9 cellular contexts compared by ENCODE assay signal in genomic region chr19:18109363-18109730, GRCh38. TPM values are rescaled to one million over a fixed set of nuclear protein-coding genes. Genes with fewer than 3 reads are reported as not detected.
DNase-seq lines count a peak whose midpoint lies in the region; ATAC-seq, FAIRE-seq and TF ChIP-seq lines count a peak whose summit lies in the region.
"Had no signal": no experiment of that assay in that cellular context is flagged by ENCODE, and none has a peak within 500 bp of the region (broad histone marks: within the 10 kb centered on the region; RNA-seq: fewer than 3 reads in every experiment).

No MANE protein-coding gene starts in this region.

- POLR2A ChIA-PET in HepG2 (lab: Yijun Ruan, JAX) = interaction anchor here (0.5 to 2.7 kb wide), 21 partner anchors 8 to 219 kb away, joined by 3 to 18 read pairs (median 5); partner anchors contain the start of genes IFI30, IL12RB1, IQCN and JUND

- 23 to 27% methylated on average over 4 to 12 of the region's 12 CpGs for WGBS in body of pancreas, 2 donors
- 0% methylated on average over 3 of the region's 12 CpGs for WGBS in HepG2 (ENCODE audit: low lambda C conversion rate)
- 71% methylated on average over 12 of the region's 12 CpGs for WGBS in thymus

- TF ChIP-seq EP300 in HepG2 (IDR thresholded peaks at IDR 0.05; ENCODE audit: low read depth in 2 of 2, low read length in 2 of 2) (no peak), HepG2 (CRISPR knock-in tag; IDR thresholded peaks at IDR 0.05; ENCODE audit: borderline replicate concordance) (0 out of 2 replicates have a peak, but pooled peaks have one; percentile 16)

- H2AFZ ChIP-seq in HepG2 (ENCODE audit: low read length) = no peak overlapping the region

- H3K27ac Mint-ChIP-seq in T-helper 2 cell treated with Interferon-gamma antibody and Interleukin-4, amounts not matched to agents 5 μg/mL and 100 μg/mL, for 36 hours = no peak overlapping the region

- intact Hi-C loops in body of pancreas (cut with DNase I) (no loop called here), HepG2 (cut with micrococcal nuclease; ENCODE audit: unreplicated experiment) (no loop called here)

- TF ChIP-seq CTCF in body of pancreas (IDR thresholded peaks at IDR 0.05) = no peak
- no peak for TF ChIP-seq CTCF in HepG2 (CRISPR knock-in tag; IDR thresholded peaks at IDR 0.05)

- H3K27me3 ChIP-seq in body of pancreas (no peaks in the 10 kb centered on the region), HepG2 (ENCODE audit: control insufficient read depth in 1 of 2, insufficient read depth in 2 of 2, low read length in 2 of 2) (no peaks in the 10 kb centered on the region), thymus (ENCODE audit: control insufficient read depth, insufficient read depth) (peaks cover 3% of the 10 kb centered on the region)

- H3K36me3 Mint-ChIP-seq in T-helper 2 cell treated with Interferon-gamma antibody and Interleukin-4, amounts not matched to agents 5 μg/mL and 100 μg/mL, for 36 hours (ENCODE audit: low read depth) = peaks cover 4% of the 10 kb centered on the region

- H3K4me1 ChIP-seq in body of pancreas (peaks cover 57% of the 10 kb centered on the region), HepG2 (ENCODE audit: insufficient read depth, low read length) (peaks cover 46% of the 10 kb centered on the region), thymus (ENCODE audit: control insufficient read depth, insufficient read depth, low read length) (peaks cover 12% of the 10 kb centered on the region)

- TF ChIP-seq POLR2A in body of pancreas (IDR thresholded peaks at IDR 0.05) (no peak), HepG2 (IDR thresholded peaks at IDR 0.05; ENCODE audit: insufficient read depth in 1 of 2, low read depth in 2 of 2, low read length in 2 of 2) (no peak; a peak in 1 of 4 replicates), GM12891 (IDR thresholded peaks at IDR 0.05; ENCODE audit: low read depth, low read length) (no peak)

- H3K4me3 ChIP-seq in body of pancreas = peak overlapping the region; percentile 44 to 77
- H3K4me3 ChIP-seq in HepG2 (replicated peaks in 1 of 3; ENCODE audit: insufficient read depth in 1 of 3, low read depth in 2 of 3, low read length in 3 of 3) = peak overlapping the region; percentile 78 to 92 (median 88)
- H3K4me3 ChIP-seq in thymus (ENCODE audit: low read length) = peak overlapping the region; percentile 69

- H3K4me1 Mint-ChIP-seq in T-helper 2 cell treated with Interferon-gamma antibody and Interleukin-4, amounts not matched to agents 5 μg/mL and 100 μg/mL, for 36 hours (ENCODE audit: low read depth) = peaks cover 16% of the 10 kb centered on the region

- H3K27ac ChIP-seq in body of pancreas (peak overlapping the region; percentile 78 to 97 (median 91)), HepG2 (ENCODE audit: extremely low read length, insufficient read depth, low read length) (peak overlapping the region; percentile 94), thymus (ENCODE audit: low read depth) (peak overlapping the region; percentile 9)

- peaks cover 4% of the 10 kb centered on the region for H3K27me3 Mint-ChIP-seq in T-helper 2 cell treated with Interferon-gamma antibody and Interleukin-4, amounts not matched to agents 5 μg/mL and 100 μg/mL, for 36 hours (ENCODE audit: low read depth)

- CTCF ChIA-PET in HepG2 (lab: Yijun Ruan, JAX; ENCODE audit: low intra/inter-chr PET ratio, low total read pairs) = no interaction called here

- H3K4me2 ChIP-seq in HepG2 (ENCODE audit: low read depth, low read length) = peak overlapping the region; percentile 93

- ATAC-seq in body of pancreas = no peak
- peak; percentile 78 for ATAC-seq in HepG2
- no peak for ATAC-seq in GM18517 (IDR thresholded peaks at IDR 0.05; ENCODE audit: unreplicated experiment)
- ATAC-seq in HG03045 (IDR thresholded peaks at IDR 0.05; ENCODE audit: unreplicated experiment) = no peak

- no peaks in the 10 kb centered on the region for H3K9me3 ChIP-seq in body of pancreas
- no peaks in the 10 kb centered on the region for H3K9me3 ChIP-seq in HepG2 (ENCODE audit: low read length)
- no peaks in the 10 kb centered on the region for H3K9me3 ChIP-seq in thymus (ENCODE audit: control insufficient read depth)

- BruUV-seq in HepG2 (replicated peaks; lab: Mats Ljungman, UMichigan) = no TSS peak

- no peak for TF ChIP-seq RAD21 in HepG2 (CRISPR knock-in tag; IDR thresholded peaks at IDR 0.05)

- no peaks in the 10 kb centered on the region for H3K79me2 ChIP-seq in HepG2 (ENCODE audit: insufficient read depth, low read length)

- H3K9ac ChIP-seq in HepG2 (ENCODE audit: insufficient read depth, low read depth, low read length) = peak overlapping the region; percentile 79

- H4K20me1 ChIP-seq in HepG2 (ENCODE audit: insufficient read depth, low read length) = no peaks in the 10 kb centered on the region

- H3K36me3 ChIP-seq in body of pancreas (replicated peaks in 1 of 2; ENCODE audit: insufficient read depth in 1 of 2, low read depth in 2 of 2) (no peaks in the 10 kb centered on the region), HepG2 (replicated peaks in 1 of 2; ENCODE audit: control insufficient read depth in 1 of 2, insufficient read depth in 2 of 2, low read length in 2 of 2) (0 out of 5 replicates have a peak, but pooled peaks cover 0 to 5% of the 10 kb centered on the region in 2 experiments), thymus (ENCODE audit: control insufficient read depth, insufficient read depth) (no peaks in the 10 kb centered on the region)

- peak overlapping the region; percentile 79 for H3K4me3 Mint-ChIP-seq in T-helper 2 cell treated with Interferon-gamma antibody and Interleukin-4, amounts not matched to agents 5 μg/mL and 100 μg/mL, for 36 hours

- no peaks in the 10 kb centered on the region for H3K9me3 Mint-ChIP-seq in T-helper 2 cell treated with Interferon-gamma antibody and Interleukin-4, amounts not matched to agents 5 μg/mL and 100 μg/mL, for 36 hours

- in situ Hi-C loops in HepG2 (cut with HindIII; ENCODE audit: extremely low pct_ligation_motif_present, low pct_unique_long_range_greater_than_20kb) = no loop called here

- FAIRE-seq in HepG2 (lab: Jason Lieb, UNC) (peak; percentile 58), GM12891 (lab: Jason Lieb, UNC) (no peak)
- FAIRE-seq: A204.1 had no signal

- DNase-seq in T-helper 2 cell treated with Interferon-gamma antibody and Interleukin-4, amounts not matched to agents 5 μg/mL and 100 μg/mL, for 36 hours (ENCODE audit: low spot score) = no peak
- DNase-seq in T-helper 2 cell = no peak
- peak in 3 of 4 donors; percentile 27 to 50 (median 47) for DNase-seq in body of pancreas
- peak; percentile 53 for DNase-seq in HepG2 (ENCODE audit: low spot score)
- DNase-seq in GM12891 (ENCODE audit: insufficient read length, low spot score) = no peak

RNA-seq across cellular contexts. Expression of gene MAST3, which starts 11.8 kb away (rescaled TPM):
- total RNA-seq in body of pancreas (10 to 100 TPM; 17.6 to 35.3 TPM), HepG2 (2016; rRNA removed; fragmentation: Illumina TruSeq; extraction: Trizol) (4.1 and 4.5 TPM in 2 replicates)
- 1.9 and 2.8 TPM in 2 replicates for total RNA-seq in HepG2 (2016; cell fraction: cytosol; rRNA removed; fragmentation: Illumina TruSeq; extraction: Trizol; ENCODE audit: low read depth)
- total RNA-seq in HepG2 (2016; cell fraction: insoluble cytoplasmic fraction; rRNA removed; fragmentation: Illumina TruSeq; extraction: Trizol) = 3.6 and 4.1 TPM in 2 replicates
- total RNA-seq in HepG2 (2016; cell fraction: membrane; rRNA removed; fragmentation: Illumina TruSeq; extraction: Trizol) = 4.4 and 5.1 TPM in 2 replicates
- 5.3 and 7.5 TPM in 2 replicates for total RNA-seq in HepG2 (2016; cell fraction: nucleus; rRNA removed; fragmentation: Illumina TruSeq; extraction: Trizol)
- polyA plus RNA-seq in HepG2 (2011; rRNA removed) (4.6 and 6.0 TPM in 2 replicates), thymus (8.9 TPM)
- polyA plus RNA-seq in HepG2 (2011; cell fraction: cytosol; rRNA removed) = 2.0 and 2.4 TPM in 2 replicates
- 18.7 and 20.6 TPM in 2 replicates for polyA plus RNA-seq in HepG2 (2011; cell fraction: nucleus; rRNA removed)
- 5.2 and 6.4 TPM in 2 replicates for polyA plus RNA-seq in HepG2 (2012)
- 1.0 and 1.1 TPM in 2 replicates for polyA plus RNA-seq in HepG2 (2016; cell fraction: cytosol; fragmentation: Illumina TruSeq; extraction: Trizol; ENCODE audit: low read depth)
- 4.1 and 5.8 TPM in 2 replicates for polyA plus RNA-seq in HepG2 (2016; cell fraction: insoluble cytoplasmic fraction; fragmentation: Illumina TruSeq; extraction: Trizol; ENCODE audit: low read depth)
- polyA plus RNA-seq in HepG2 (2016; cell fraction: membrane; fragmentation: Illumina TruSeq; extraction: Trizol; ENCODE audit: low read depth) = 2.0 and 2.2 TPM in 2 replicates
- 22.7 and 26.8 TPM in 2 replicates for polyA plus RNA-seq in HepG2 (2016; cell fraction: nucleus; fragmentation: Illumina TruSeq; extraction: Trizol; ENCODE audit: insufficient read depth, low read depth)
- 3.2 and 9.3 TPM in 2 replicates for polyA minus RNA-seq in HepG2 (2011; rRNA and poly(A)+ RNA removed; ENCODE audit: low replicate concordance)
- polyA minus RNA-seq in HepG2 (2011; cell fraction: cytosol; rRNA and poly(A)+ RNA removed) = 6.7 and 7.6 TPM in 2 replicates
- polyA minus RNA-seq in HepG2 (2011; cell fraction: nucleus; rRNA and poly(A)+ RNA removed) = 7.3 and 8.5 TPM in 2 replicates
- polyA plus RNA-seq in GM12891 (2012; ENCODE audit: low read depth, missing spikeins) = 7.2 TPM

RNA-seq across cellular contexts. Expression of gene IL12RB1, which starts 22.6 kb away (rescaled TPM):
- total RNA-seq in body of pancreas (1 to 10 TPM in 1 of 2 donors, not detected in 1; 1.0 TPM), HepG2 (2016; rRNA removed; fragmentation: Illumina TruSeq; extraction: Trizol) (0.04 TPM in 1 of 2 replicates, not detected in the other)
- total RNA-seq in HepG2 (2016; cell fraction: cytosol; rRNA removed; fragmentation: Illumina TruSeq; extraction: Trizol; ENCODE audit: low read depth) = not detected in 2 replicates
- total RNA-seq in HepG2 (2016; cell fraction: insoluble cytoplasmic fraction; rRNA removed; fragmentation: Illumina TruSeq; extraction: Trizol) = 0.09 TPM in 1 of 2 replicates, not detected in the other
- total RNA-seq in HepG2 (2016; cell fraction: membrane; rRNA removed; fragmentation: Illumina TruSeq; extraction: Trizol) = 0.12 TPM in 1 of 2 replicates, not detected in the other
- total RNA-seq in HepG2 (2016; cell fraction: nucleus; rRNA removed; fragmentation: Illumina TruSeq; extraction: Trizol) = not detected in 2 replicates
- polyA plus RNA-seq in HepG2 (2011; rRNA removed) (0.03 and 0.13 TPM in 2 replicates), thymus (3.7 TPM)
- 0.10 and 0.19 TPM in 2 replicates for polyA plus RNA-seq in HepG2 (2011; cell fraction: cytosol; rRNA removed)
- polyA plus RNA-seq in HepG2 (2011; cell fraction: nucleus; rRNA removed) = 0.27 and 0.35 TPM in 2 replicates
- polyA plus RNA-seq in HepG2 (2012) = 0.12 TPM in 1 of 2 replicates, not detected in the other
- not detected in 2 replicates for polyA plus RNA-seq in HepG2 (2016; cell fraction: cytosol; fragmentation: Illumina TruSeq; extraction: Trizol; ENCODE audit: low read depth)
- polyA plus RNA-seq in HepG2 (2016; cell fraction: insoluble cytoplasmic fraction; fragmentation: Illumina TruSeq; extraction: Trizol; ENCODE audit: low read depth) = not detected in 2 replicates
- 0.09 TPM in 1 of 2 replicates, not detected in the other for polyA plus RNA-seq in HepG2 (2016; cell fraction: membrane; fragmentation: Illumina TruSeq; extraction: Trizol; ENCODE audit: low read depth)
- 0.20 TPM in 1 of 2 replicates, not detected in the other for polyA plus RNA-seq in HepG2 (2016; cell fraction: nucleus; fragmentation: Illumina TruSeq; extraction: Trizol; ENCODE audit: insufficient read depth, low read depth)
- polyA minus RNA-seq in HepG2 (2011; rRNA and poly(A)+ RNA removed; ENCODE audit: low replicate concordance) = 0.12 and 0.36 TPM in 2 replicates
- polyA minus RNA-seq in HepG2 (2011; cell fraction: cytosol; rRNA and poly(A)+ RNA removed) = not detected in 2 replicates
- not detected in 2 replicates for polyA minus RNA-seq in HepG2 (2011; cell fraction: nucleus; rRNA and poly(A)+ RNA removed)
- polyA plus RNA-seq in GM12891 (2012; ENCODE audit: low read depth, missing spikeins) = 13.5 TPM

RNA-seq across cellular contexts. Expression of gene PIK3R2, which starts 43.6 kb away (rescaled TPM):
- total RNA-seq in body of pancreas (10 to 100 TPM; 18.9 to 21.8 TPM), HepG2 (2016; rRNA removed; fragmentation: Illumina TruSeq; extraction: Trizol) (15.8 and 25.3 TPM in 2 replicates)
- total RNA-seq in HepG2 (2016; cell fraction: cytosol; rRNA removed; fragmentation: Illumina TruSeq; extraction: Trizol; ENCODE audit: low read depth) = 13.7 and 16.1 TPM in 2 replicates
- total RNA-seq in HepG2 (2016; cell fraction: insoluble cytoplasmic fraction; rRNA removed; fragmentation: Illumina TruSeq; extraction: Trizol) = 12.5 and 18.3 TPM in 2 replicates
- 33.3 and 40.2 TPM in 2 replicates for total RNA-seq in HepG2 (2016; cell fraction: membrane; rRNA removed; fragmentation: Illumina TruSeq; extraction: Trizol)
- 14.5 and 18.4 TPM in 2 replicates for total RNA-seq in HepG2 (2016; cell fraction: nucleus; rRNA removed; fragmentation: Illumina TruSeq; extraction: Trizol)
- polyA plus RNA-seq in HepG2 (2011; rRNA removed) (18.6 and 27.2 TPM in 2 replicates), thymus (15.1 TPM)
- 17.0 and 21.2 TPM in 2 replicates for polyA plus RNA-seq in HepG2 (2011; cell fraction: cytosol; rRNA removed)
- polyA plus RNA-seq in HepG2 (2011; cell fraction: nucleus; rRNA removed) = 35.7 and 42.1 TPM in 2 replicates
- polyA plus RNA-seq in HepG2 (2012) = 39.2 and 39.3 TPM in 2 replicates
- polyA plus RNA-seq in HepG2 (2016; cell fraction: cytosol; fragmentation: Illumina TruSeq; extraction: Trizol; ENCODE audit: low read depth) = 8.4 and 11.9 TPM in 2 replicates
- 30.5 and 42.6 TPM in 2 replicates for polyA plus RNA-seq in HepG2 (2016; cell fraction: insoluble cytoplasmic fraction; fragmentation: Illumina TruSeq; extraction: Trizol; ENCODE audit: low read depth)
- 46.8 and 48.0 TPM in 2 replicates for polyA plus RNA-seq in HepG2 (2016; cell fraction: membrane; fragmentation: Illumina TruSeq; extraction: Trizol; ENCODE audit: low read depth)
- 60.8 and 65.6 TPM in 2 replicates for polyA plus RNA-seq in HepG2 (2016; cell fraction: nucleus; fragmentation: Illumina TruSeq; extraction: Trizol; ENCODE audit: insufficient read depth, low read depth)
- 18.1 and 22.4 TPM in 2 replicates for polyA minus RNA-seq in HepG2 (2011; rRNA and poly(A)+ RNA removed; ENCODE audit: low replicate concordance)
- 12.0 and 21.3 TPM in 2 replicates for polyA minus RNA-seq in HepG2 (2011; cell fraction: cytosol; rRNA and poly(A)+ RNA removed)
- 12.7 and 19.6 TPM in 2 replicates for polyA minus RNA-seq in HepG2 (2011; cell fraction: nucleus; rRNA and poly(A)+ RNA removed)
- 6.7 TPM for polyA plus RNA-seq in GM12891 (2012; ENCODE audit: low read depth, missing spikeins)

Comparison
In these comparisons a context has a peak if more than half of its experiments do, and no peak if none do; other contexts are left out.
1. DNase-seq: peak in body of pancreas (3 of 4) and HepG2 (single experiment); none in T-helper 2 cell treated with Interferon-gamma antibody and Interleukin-4, amounts not matched to agents 5 μg/mL and 100 μg/mL, for 36 hours (single experiment), T-helper 2 cell (0 of 5) and GM12891 (single experiment).
2. H3K27ac ChIP-seq: peak in every context shown above with its lines; median percentile 94 in HepG2; 91 in body of pancreas; 9 in thymus.
3. Peak in every context shown above with its lines, with median percentiles within 50 percentile points of each other: H3K4me3 ChIP-seq.